Comparison of ENCODE assay signal across 8 cellular contexts in genomic region chr1:246214708-246215504, GRCh38.
A peak's percentile ranks its signal among the peaks of the same experiment; 100 is the strongest.
DNase-seq lines count a peak whose midpoint lies in the region; ATAC-seq and FAIRE-seq lines count a peak whose summit lies in the region.

No MANE protein-coding gene starts in this region.

- no peaks in the 10 kb centered on the region for H3K4me1 ChIP-seq in adipocyte (ENCODE audit: control insufficient read depth, insufficient read depth, low read length)

- H3K9me3 ChIP-seq in adipocyte (ENCODE audit: control insufficient read depth, low read length) = no peaks in the 10 kb centered on the region

- no peak overlapping the region for H3K27ac Mint-ChIP-seq in memory B cell

- ATAC-seq in HG02610 (IDR thresholded peaks at IDR 0.05; ENCODE audit: unreplicated experiment) (peak; percentile 96), memory B cell (ENCODE audit: low read depth) (peak; percentile 86)

- H3K36me3 Mint-ChIP-seq in memory B cell = peaks cover 14% of the 10 kb centered on the region

- H3K4me1 Mint-ChIP-seq in memory B cell = peaks cover 8% of the 10 kb centered on the region

- H3K4me3 ChIP-seq in adipocyte (ENCODE audit: low read length) = no peak overlapping the region

- DNase-seq in GM18507 (ENCODE audit: extremely low spot score, insufficient read length, low read depth) = peak; percentile 36
- peak; percentile 94 for DNase-seq in M059J (ENCODE audit: low read depth)
- DNase-seq in adipocyte (ENCODE audit: low read depth) = peak; percentile 93
- DNase-seq in memory B cell (ENCODE audit: low spot score in 2 of 2) = no peak
- DNase-seq in D341Med (ENCODE audit: low spot score) = no peak
- no peak for DNase-seq in effector CD8-positive, alpha-beta T cell (lab: John Stamatoyannopoulos, UW)
- no peak for DNase-seq in activated naive CD4-positive, alpha-beta T cell treated with anti-CD3 and anti-CD28 coated beads, Interleukin-2, amount 50 U/mL, for 16 hours

- H3K9me3 Mint-ChIP-seq in memory B cell = no peaks in the 10 kb centered on the region

- FAIRE-seq in GM18507 (lab: Jason Lieb, UNC) = peak; percentile 87

- no peak overlapping the region for H3K4me3 Mint-ChIP-seq in memory B cell

- H3K27me3 ChIP-seq in adipocyte (replicated peaks; ENCODE audit: control insufficient read depth, insufficient read depth, low read length) = no peaks in the 10 kb centered on the region

- H3K27me3 Mint-ChIP-seq in memory B cell = no peaks in the 10 kb centered on the region

- no peaks in the 10 kb centered on the region for H3K36me3 ChIP-seq in adipocyte (ENCODE audit: control insufficient read depth, insufficient read depth, low read length, severe bottlenecking)

- H3K9ac ChIP-seq in adipocyte (ENCODE audit: low read length) = no peak overlapping the region

Comparison
In these comparisons a context has a peak if more than half of its experiments do, and no peak if none do; other contexts are left out.
1. DNase-seq: peak in GM18507 (single experiment), M059J (single experiment) and adipocyte (single experiment); none in memory B cell (0 of 2), D341Med (single experiment), effector CD8-positive, alpha-beta T cell (single experiment) and activated naive CD4-positive, alpha-beta T cell treated with anti-CD3 and anti-CD28 coated beads, Interleukin-2, amount 50 U/mL, for 16 hours (single experiment).